In genomic region chr12:112294793-112295192, GRCh38 we compare ENCODE assay signal across 17 cellular contexts.
A peak's percentile ranks its signal among the peaks of the same experiment; 100 is the strongest.
DNase-seq lines count a peak whose midpoint lies in the region; ATAC-seq, FAIRE-seq and TF ChIP-seq lines count a peak whose summit lies in the region.
"Had no signal": no experiment of that assay in that cellular context is flagged by ENCODE, and none has a peak within 500 bp of the region (broad histone marks: within the 10 kb centered on the region; RNA-seq: fewer than 3 reads in every experiment).

No MANE protein-coding gene starts in this region.

- no peaks in the 10 kb centered on the region for H3K27me3 Mint-ChIP-seq in progenitor cell of endocrine pancreas

- H3K9me3 Mint-ChIP-seq in progenitor cell of endocrine pancreas (ENCODE audit: low read depth) = no peaks in the 10 kb centered on the region
- H3K9me3 Mint-ChIP-seq: neural crest cell had no signal

- no peak for TF ChIP-seq POLR2A in GM12878 (IDR thresholded peaks at IDR 0.05; ENCODE audit: low read depth, low read length)

- no peak overlapping the region for H2AK5ac ChIP-seq in mesenchymal stem cell (ENCODE audit: low read length, severe bottlenecking)

- peak; percentile 49 for DNase-seq in NCI-H1694 treated with DMSO at 0.1 percent for 48 hours (lab: John Stamatoyannopoulos, UW)
- DNase-seq in NCI-H1694 (lab: John Stamatoyannopoulos, UW) = no peak
- DNase-seq in LNCaP clone FGC (ENCODE audit: low read depth) = no peak
- DNase-seq in GM12878 (ENCODE audit: low read depth, low spot score) = no peak
- DNase-seq in mesenchymal stem cell = peak; percentile 28
- DNase-seq in progenitor cell of endocrine pancreas (ENCODE audit: low spot score, unreplicated experiment) = no peak
- DNase-seq in activated CD4-positive, alpha-beta T cell treated with anti-CD3 and anti-CD28 coated beads for 48 hours = no peak
- no peak for DNase-seq in omental fat pad (ENCODE audit: low spot score)
- DNase-seq: activated CD4-positive, alpha-beta T cell treated with anti-CD3 and anti-CD28 coated beads, Interleukin-2, amount 50 U/mL, for 4 hours; left cardiac atrium; MG63; NCI-H510A; stimulated activated CD4-positive, alpha-beta T cell treated with anti-CD3 and anti-CD28 coated beads, Interleukin-12 subunit alpha, Interleukin-12 subunit beta, amount 100 ng/mL, for 4 hours had no signal

- no peak overlapping the region for H2BK12ac ChIP-seq in mesenchymal stem cell (ENCODE audit: low read length in 2 of 2)

- no peaks in the 10 kb centered on the region for H3K79me2 ChIP-seq in GM12878 (ENCODE audit: control insufficient read depth, insufficient read depth, low read length)

- H3K36me3 Mint-ChIP-seq in progenitor cell of endocrine pancreas (ENCODE audit: insufficient read depth) = peaks cover 7% of the 10 kb centered on the region

- H3K27me3 ChIP-seq in GM12878 (replicated peaks in 1 of 2; ENCODE audit: control insufficient read depth in 2 of 2, insufficient read depth in 2 of 2, low read length in 1 of 2) (no peaks in the 10 kb centered on the region), mesenchymal stem cell (ENCODE audit: control insufficient read depth in 1 of 2, insufficient read depth in 1 of 2, low read length in 2 of 2) (no peaks in the 10 kb centered on the region)
- H3K27me3 ChIP-seq: gastroesophageal sphincter, MG63, tibial nerve had no signal

- BruUV-seq in GM12878 (replicated peaks; lab: Mats Ljungman, UMichigan) = no TSS peak

- H2AFZ ChIP-seq in GM12878 (ENCODE audit: control insufficient read depth, low read depth, low read length) = no peak overlapping the region
- H2AFZ ChIP-seq in mesenchymal stem cell (ENCODE audit: low read depth, low read length) = no peak overlapping the region

- TF ChIP-seq EP300 in GM12878 (IDR thresholded peaks at IDR 0.05; ENCODE audit: borderline replicate concordance in 1 of 2, control insufficient read depth in 1 of 2, low read depth in 2 of 2, low read length in 2 of 2) = no peak

- no peak overlapping the region for H3K4ac ChIP-seq in mesenchymal stem cell (ENCODE audit: low read depth in 1 of 2, low read length in 2 of 2)

- H3K36me3 ChIP-seq in GM12878 (ENCODE audit: control insufficient read depth in 2 of 2, insufficient read depth in 2 of 2, low read length in 1 of 2) (peaks cover 5 to 8% of the 10 kb centered on the region in 2 experiments; a peak in 3 of 4 replicates), mesenchymal stem cell (ENCODE audit: control insufficient read depth in 1 of 2, insufficient read depth in 2 of 2, low read depth in 1 of 2, low read length in 2 of 2) (peaks cover 16 to 32% of the 10 kb centered on the region in 2 experiments)
- H3K36me3 ChIP-seq: MG63 had no signal

- WGBS in GM12878 (ENCODE audit: insufficient coverage, insufficient replicate concordance, low lambda C conversion rate, missing lambda C conversion rate) = 97% methylated on average over 9 of the region's 9 CpGs
- 99% methylated on average over 8 of the region's 9 CpGs for WGBS in mesenchymal stem cell

- H3K27ac ChIP-seq in GM12878 (ENCODE audit: control insufficient read depth, insufficient read depth) (no peak overlapping the region), mesenchymal stem cell (ENCODE audit: low read length, poor library complexity, severe bottlenecking) (no peak overlapping the region)
- H3K27ac ChIP-seq: A549, gastroesophageal sphincter, tibial nerve had no signal

- no peak overlapping the region for H4K8ac ChIP-seq in mesenchymal stem cell (ENCODE audit: low read length)

- peaks cover 14% of the 10 kb centered on the region for H3K79me1 ChIP-seq in mesenchymal stem cell (replicated peaks; ENCODE audit: low read length, poor library complexity, severe bottlenecking)

- no peak overlapping the region for H3K23ac ChIP-seq in mesenchymal stem cell (ENCODE audit: low read length in 2 of 2)

- intact Hi-C loops in GM12878 (cut with micrococcal nuclease; ENCODE audit: unreplicated experiment) = no loop called here

- H3K4me3 ChIP-seq in LNCaP clone FGC (ENCODE audit: low read depth, low read length) = no peak overlapping the region
- H3K4me3 ChIP-seq in GM12878 = no peak overlapping the region
- H3K4me3 ChIP-seq in mesenchymal stem cell (ENCODE audit: insufficient read depth in 1 of 2, low read depth in 1 of 2, low read length in 2 of 2) = no peak overlapping the region
- H3K4me3 ChIP-seq: A549, gastroesophageal sphincter, MG63, tibial nerve had no signal

- H3K4me2 ChIP-seq in GM12878 (ENCODE audit: control insufficient read depth, insufficient read depth) (no peak overlapping the region), mesenchymal stem cell (ENCODE audit: low read length, poor library complexity, severe bottlenecking) (no peak overlapping the region)
- H3K4me2 ChIP-seq: A549 had no signal

- CTCF ChIA-PET in GM12878 (lab: Yijun Ruan, JAX) = interaction anchor here (0.6 to 1.6 kb wide), 2 partner anchors 92 to 98 kb away, joined by 4 to 7 read pairs; no protein-coding TSS in a partner anchor

- ATAC-seq in GM12878 (no peak), omental fat pad (ENCODE audit: low FRiP score) (no peak)
- ATAC-seq: gastroesophageal sphincter, left cardiac atrium had no signal

- no peaks in the 10 kb centered on the region; the same call in 2 of the 3 replicates for H3K9me3 ChIP-seq in GM12878 (replicated peaks; ENCODE audit: control insufficient read depth, insufficient read depth, low read length)
- no peaks in the 10 kb centered on the region for H3K9me3 ChIP-seq in mesenchymal stem cell (ENCODE audit: control insufficient read depth, low read length)
- H3K9me3 ChIP-seq: A549, gastroesophageal sphincter, MG63 had no signal

- H4K91ac ChIP-seq in mesenchymal stem cell (ENCODE audit: low read length) = no peak overlapping the region

- H3K4me1 ChIP-seq in GM12878 (ENCODE audit: control insufficient read depth, insufficient read depth, low read length) = no peaks in the 10 kb centered on the region
- no peaks in the 10 kb centered on the region for H3K4me1 ChIP-seq in mesenchymal stem cell (ENCODE audit: control insufficient read depth, insufficient read depth, low read depth, low read length)
- H3K4me1 ChIP-seq: A549, gastroesophageal sphincter, tibial nerve had no signal

- H2BK15ac ChIP-seq in mesenchymal stem cell (ENCODE audit: low read depth, poor library complexity, severe bottlenecking) = no peak overlapping the region

- POLR2A ChIA-PET in GM12878 (lab: Charles Lee) = no interaction called here

- no peak for FAIRE-seq in GM12878 (lab: Jason Lieb, UNC)
- FAIRE-seq: A549 had no signal

- H3K27ac Mint-ChIP-seq in progenitor cell of endocrine pancreas = no peak overlapping the region

- RAD21 ChIA-PET in GM12878 (lab: Charles Lee; ENCODE audit: unreplicated experiment) = interaction anchor here (2.8 kb wide), 1 partner anchor 92 kb away, joined by 10 read pairs; no protein-coding TSS in a partner anchor

- no peak overlapping the region for H2BK5ac ChIP-seq in mesenchymal stem cell (ENCODE audit: low read depth, low read length, poor library complexity, severe bottlenecking)

- H3K18ac ChIP-seq in mesenchymal stem cell (ENCODE audit: low read depth in 1 of 2, low read length in 2 of 2) = no peak overlapping the region

- no peaks in the 10 kb centered on the region for H4K20me1 ChIP-seq in GM12878 (ENCODE audit: control insufficient read depth, insufficient read depth)

- H3K9ac ChIP-seq in GM12878 (ENCODE audit: control insufficient read depth, insufficient read depth, low read length) (no peak overlapping the region), mesenchymal stem cell (ENCODE audit: low read length) (no peak overlapping the region)

- SMC1A ChIA-PET in GM12878 (lab: Charles Lee; ENCODE audit: uncharacterized antibody, unreplicated experiment) = interaction anchor here (0.6 kb wide), 1 partner anchor 33 kb away, joined by 4 read pairs; no protein-coding TSS in a partner anchor

- no peak overlapping the region for H3K4me3 Mint-ChIP-seq in progenitor cell of endocrine pancreas (ENCODE audit: low read depth)
- H3K4me3 Mint-ChIP-seq: neural crest cell had no signal

- in situ Hi-C loops in GM12878 (cut with MboI) = no loop called here

- TF ChIP-seq RAD21 in GM12878 (IDR thresholded peaks at IDR 0.05; ENCODE audit: insufficient read depth, low read depth, low read length) = peak; percentile 41; the same call in 1 of the 2 replicates

- no peak overlapping the region for H3K14ac ChIP-seq in mesenchymal stem cell (ENCODE audit: low read length in 2 of 2)

- peak; percentile 37 for TF ChIP-seq CTCF in LNCaP clone FGC (IDR thresholded peaks at IDR 0.05; ENCODE audit: control insufficient read depth, extremely low read depth, insufficient read depth)
- peak in 1 of 3 experiments; percentile 14; a peak in 1 of 6 replicates for TF ChIP-seq CTCF in GM12878 (IDR thresholded peaks at IDR 0.05 in 2 of 3, conservative IDR thresholded peaks at IDR 0.05 in 1 of 3; ENCODE audit: control insufficient read depth in 2 of 3, extremely low read depth in 1 of 3, insufficient read depth in 1 of 3, low read depth in 3 of 3, low read length in 3 of 3)
- TF ChIP-seq CTCF in progenitor cell of endocrine pancreas (IDR thresholded peaks at IDR 0.05; ENCODE audit: unreplicated experiment) = no peak
- TF ChIP-seq CTCF in omental fat pad (IDR thresholded peaks at IDR 0.05) = no peak

- no peaks in the 10 kb centered on the region for H3K4me1 Mint-ChIP-seq in progenitor cell of endocrine pancreas (ENCODE audit: low read depth)

- no peak overlapping the region for H2BK120ac ChIP-seq in mesenchymal stem cell (ENCODE audit: low read depth, low read length)

TF ChIP-seq in GM12878, 131 proteins besides CTCF, POLR2A, EP300 and RAD21 (continues in another document):
- TF ChIP-seq NFYA (IDR thresholded peaks at IDR 0.05; ENCODE audit: borderline replicate concordance, low read depth, low read length) (no peak), KAT2A (conservative IDR thresholded peaks at IDR 0.05; ENCODE audit: control insufficient read depth, low read depth, low read length) (no peak), ATF2 (IDR thresholded peaks at IDR 0.05; ENCODE audit: low read length) (no peak)

Comparison
In these comparisons a context has a peak if more than half of its experiments do, and no peak if none do; other contexts are left out.
1. DNase-seq: peak in NCI-H1694 treated with DMSO at 0.1 percent for 48 hours (single experiment) and mesenchymal stem cell (single experiment); none in NCI-H1694 (single experiment), LNCaP clone FGC (single experiment), GM12878 (single experiment), progenitor cell of endocrine pancreas (single experiment), activated CD4-positive, alpha-beta T cell treated with anti-CD3 and anti-CD28 coated beads for 48 hours (single experiment) and omental fat pad (single experiment).